1 cellular context compared by ENCODE assay signal in the genomic region with DNA sequence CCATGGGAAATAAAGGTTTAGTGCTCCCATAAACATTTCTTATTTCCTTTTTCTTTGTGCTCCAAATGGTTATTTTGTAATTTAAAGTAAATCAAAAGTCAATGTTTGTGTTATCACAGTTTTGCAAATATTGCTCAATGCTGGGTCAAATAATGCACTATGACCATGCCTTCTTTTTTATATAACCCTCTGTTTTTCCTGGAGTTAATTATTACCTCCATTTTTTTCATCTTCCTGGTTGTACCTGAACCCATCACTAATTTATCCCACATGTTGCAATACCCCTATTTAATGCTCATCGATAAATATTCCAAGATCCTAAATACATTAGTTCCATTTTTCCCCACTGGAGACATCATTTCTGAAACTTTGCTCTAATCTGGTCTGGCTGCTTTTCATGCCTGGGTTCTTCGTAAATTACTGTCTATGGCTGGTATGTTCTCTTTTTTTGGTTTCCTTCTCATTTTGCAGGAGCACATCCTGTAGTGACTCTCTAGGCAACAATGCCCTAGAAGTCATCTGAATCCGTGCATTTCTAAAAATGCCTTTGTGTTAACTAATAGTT.
TF ChIP-seq lines count a peak whose summit lies in the region.

No MANE protein-coding gene starts in this region.

TF ChIP-seq in neural cell, 6 proteins besides CTCF, POLR2A, EP300 and RAD21 (continued from another document):
- TF ChIP-seq, protein P1, sequence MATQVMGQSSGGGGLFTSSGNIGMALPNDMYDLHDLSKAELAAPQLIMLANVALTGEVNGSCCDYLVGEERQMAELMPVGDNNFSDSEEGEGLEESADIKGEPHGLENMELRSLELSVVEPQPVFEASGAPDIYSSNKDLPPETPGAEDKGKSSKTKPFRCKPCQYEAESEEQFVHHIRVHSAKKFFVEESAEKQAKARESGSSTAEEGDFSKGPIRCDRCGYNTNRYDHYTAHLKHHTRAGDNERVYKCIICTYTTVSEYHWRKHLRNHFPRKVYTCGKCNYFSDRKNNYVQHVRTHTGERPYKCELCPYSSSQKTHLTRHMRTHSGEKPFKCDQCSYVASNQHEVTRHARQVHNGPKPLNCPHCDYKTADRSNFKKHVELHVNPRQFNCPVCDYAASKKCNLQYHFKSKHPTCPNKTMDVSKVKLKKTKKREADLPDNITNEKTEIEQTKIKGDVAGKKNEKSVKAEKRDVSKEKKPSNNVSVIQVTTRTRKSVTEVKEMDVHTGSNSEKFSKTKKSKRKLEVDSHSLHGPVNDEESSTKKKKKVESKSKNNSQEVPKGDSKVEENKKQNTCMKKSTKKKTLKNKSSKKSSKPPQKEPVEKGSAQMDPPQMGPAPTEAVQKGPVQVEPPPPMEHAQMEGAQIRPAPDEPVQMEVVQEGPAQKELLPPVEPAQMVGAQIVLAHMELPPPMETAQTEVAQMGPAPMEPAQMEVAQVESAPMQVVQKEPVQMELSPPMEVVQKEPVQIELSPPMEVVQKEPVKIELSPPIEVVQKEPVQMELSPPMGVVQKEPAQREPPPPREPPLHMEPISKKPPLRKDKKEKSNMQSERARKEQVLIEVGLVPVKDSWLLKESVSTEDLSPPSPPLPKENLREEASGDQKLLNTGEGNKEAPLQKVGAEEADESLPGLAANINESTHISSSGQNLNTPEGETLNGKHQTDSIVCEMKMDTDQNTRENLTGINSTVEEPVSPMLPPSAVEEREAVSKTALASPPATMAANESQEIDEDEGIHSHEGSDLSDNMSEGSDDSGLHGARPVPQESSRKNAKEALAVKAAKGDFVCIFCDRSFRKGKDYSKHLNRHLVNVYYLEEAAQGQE (IDR thresholded peaks at IDR 0.05; ENCODE audit: borderline replicate concordance): no peak
TF ChIP-seq in neural cell: peak in this region for 0.
